In the genomic region with DNA sequence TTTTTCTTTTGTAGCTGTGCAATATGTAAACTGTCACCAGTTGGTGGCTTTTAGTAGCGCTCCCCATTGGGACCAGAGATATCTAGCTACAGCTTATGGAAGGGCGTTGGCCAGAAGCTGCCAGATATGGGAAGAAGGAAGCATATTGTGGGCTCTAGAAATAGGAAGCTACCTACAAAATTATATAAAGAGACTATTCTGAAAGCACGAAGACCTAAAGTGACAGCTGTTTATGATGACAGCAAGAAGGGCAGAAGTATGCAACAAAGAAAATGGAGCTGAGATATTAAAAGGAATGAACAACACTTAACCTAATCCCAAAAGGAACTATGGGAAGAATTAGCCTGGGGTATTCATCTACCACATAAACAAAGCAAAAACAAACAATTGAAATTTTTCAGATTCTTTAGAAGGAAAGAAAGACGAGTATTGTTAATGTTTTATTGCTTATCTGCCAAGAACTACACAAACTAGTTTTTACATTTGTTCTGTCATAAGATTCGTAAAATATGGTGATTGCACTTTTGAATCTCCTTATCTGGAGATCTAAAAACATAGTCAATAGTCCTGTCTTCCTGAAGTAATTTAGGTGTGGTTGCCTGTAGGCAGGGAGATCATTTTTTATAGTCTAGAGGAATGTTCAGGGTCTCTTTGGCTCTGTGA, we compare ENCODE assay signal across 15 cellular contexts.
DNase-seq lines count a peak whose midpoint lies in the region; ATAC-seq and TF ChIP-seq lines count a peak whose summit lies in the region.
"Had no signal": no experiment of that assay in that cellular context is flagged by ENCODE, and none has a peak within 500 bp of the region (broad histone marks: within the 10 kb centered on the region; RNA-seq: fewer than 3 reads in every experiment).

No MANE protein-coding gene starts in this region.

- peaks cover 9% of the 10 kb centered on the region for H3K4me1 ChIP-seq in Panc1 (ENCODE audit: control insufficient read depth, insufficient read depth, low read length)

- H3K4me3 ChIP-seq in Panc1 (ENCODE audit: low read depth in 2 of 2, low read length in 2 of 2) = no peak overlapping the region

- 0 out of 2 replicates have a peak, but pooled peaks have one; percentile 48 for ATAC-seq in Panc1
- ATAC-seq: stimulated activated naive CD8-positive, alpha-beta T cell treated with anti-CD3 and anti-CD28 coated beads, Interleukin-15, Interleukin-2, amounts not matched to agents 100 U/mL and 50 U/mL, for 24 hours had no signal

- H3K4me3 Mint-ChIP-seq in osteocyte (ENCODE audit: unreplicated experiment) = peak overlapping the region; percentile 36
- H3K4me3 Mint-ChIP-seq: CD4-positive, alpha-beta T cell; endodermal cell had no signal

- BruUV-seq in Panc1 (replicated peaks; lab: Mats Ljungman, UMichigan) = no TSS peak

- in situ Hi-C loops in Panc1 (cut with HindIII; ENCODE audit: low pct_unique_long_range_greater_than_20kb, low sequenced_read_pairs) = no loop called here

- H3K9me3 Mint-ChIP-seq in osteocyte (ENCODE audit: unreplicated experiment) = no peaks in the 10 kb centered on the region
- H3K9me3 Mint-ChIP-seq: CD4-positive, alpha-beta T cell; endodermal cell had no signal

- CTCF ChIA-PET in Panc1 (lab: Charles Lee) = interaction anchor here (0.6 kb wide), 1 partner anchor 15 kb away, joined by 3 read pairs; no protein-coding TSS in a partner anchor

- no peaks in the 10 kb centered on the region for H3K27me3 Mint-ChIP-seq in osteocyte (ENCODE audit: unreplicated experiment)
- H3K27me3 Mint-ChIP-seq: CD4-positive, alpha-beta T cell had no signal

- H3K36me3 ChIP-seq in Panc1 (ENCODE audit: control insufficient read depth, insufficient read depth, low read length) = no peaks in the 10 kb centered on the region

- DNase-seq in GM04503 (ENCODE audit: low read depth) (peak; percentile 14), Panc1 (ENCODE audit: low read depth, low spot score) (no peak), dedifferentiated amniotic fluid mesenchymal stem cell (ENCODE audit: extremely low spot score) (peak; percentile 48), osteocyte (ENCODE audit: extremely low spot score, unreplicated experiment) (no peak), RPMI8226 (no peak), GM19238 (ENCODE audit: insufficient read length, low spot score) (no peak), SHP77 treated with DMSO at 0.1 percent for 48 hours (lab: John Stamatoyannopoulos, UW) (no peak), NCI-H1694 (lab: John Stamatoyannopoulos, UW) (no peak)
- DNase-seq: amygdala; CD4-positive, alpha-beta T cell; endodermal cell; midbrain; stimulated activated CD4-positive, alpha-beta T cell treated with anti-CD3 and anti-CD28 coated beads, Interleukin-4, amount 100 ng/mL, for 1 hour; stimulated activated naive CD8-positive, alpha-beta T cell treated with anti-CD3 and anti-CD28 coated beads, Interleukin-15, Interleukin-2, amounts not matched to agents 100 U/mL and 50 U/mL, for 24 hours; T-helper 9 cell had no signal

- intact Hi-C loops in Panc1 (cut with micrococcal nuclease; ENCODE audit: unreplicated experiment) = no loop called here

- H3K9me3 ChIP-seq in Panc1 (ENCODE audit: control insufficient read depth, insufficient read depth, low read depth, low read length) = no peaks in the 10 kb centered on the region

- H3K27ac Mint-ChIP-seq in osteocyte (ENCODE audit: unreplicated experiment) = peak overlapping the region; percentile 79
- H3K27ac Mint-ChIP-seq: CD4-positive, alpha-beta T cell; endodermal cell had no signal

- POLR2A ChIA-PET in Panc1 (lab: Charles Lee) = no interaction called here

- peaks cover 38% of the 10 kb centered on the region for H3K4me1 Mint-ChIP-seq in osteocyte (ENCODE audit: unreplicated experiment)

- H3K36me3 Mint-ChIP-seq in osteocyte (ENCODE audit: unreplicated experiment) = peaks cover 22% of the 10 kb centered on the region

- TF ChIP-seq CTCF in Panc1 (IDR thresholded peaks at IDR 0.05) = no peak
- no peak for TF ChIP-seq CTCF in osteocyte (IDR thresholded peaks at IDR 0.05)

- 0 out of 2 replicates have a peak overlapping the region, but pooled peaks have one; percentile 19 for H3K27ac ChIP-seq in Panc1 (ENCODE audit: low read length)

- H3K27me3 ChIP-seq in Panc1 (ENCODE audit: control insufficient read depth, insufficient read depth, low read length) = no peaks in the 10 kb centered on the region

Comparison
In these comparisons a context has a peak if more than half of its experiments do, and no peak if none do; other contexts are left out.
1. DNase-seq: peak in GM04503 (single experiment) and dedifferentiated amniotic fluid mesenchymal stem cell (single experiment); none in Panc1 (single experiment), osteocyte (single experiment), RPMI8226 (single experiment), GM19238 (single experiment), SHP77 treated with DMSO at 0.1 percent for 48 hours (single experiment) and NCI-H1694 (single experiment).